In genomic region chr6:71466362-71466761, GRCh38 we compare ENCODE assay signal across 16 cellular contexts.
"Had no signal": no experiment of that assay in that cellular context is flagged by ENCODE, and none has a peak within 500 bp of the region (broad histone marks: within the 10 kb centered on the region; RNA-seq: fewer than 3 reads in every experiment).

No MANE protein-coding gene starts in this region.

- H3K27ac Mint-ChIP-seq: activated naive CD4-positive, alpha-beta T cell treated with anti-CD3 and anti-CD28 coated beads, Interleukin-2, amount 50 U/mL, for 72 hours; stimulated activated naive CD8-positive, alpha-beta T cell treated with anti-CD3 and anti-CD28 coated beads, Interleukin-15, Interleukin-2, amounts not matched to agents 100 ng/mL and 50 ng/mL, for 24 hours; T-helper 17 cell had no signal

- DNase-seq: activated CD4-positive, alpha-beta T cell treated with anti-CD3 and anti-CD28 coated beads, Interleukin-2, amount 50 U/mL, for 4 hours; activated gamma-delta T cell treated with Interleukin-2 at 50 U/mL for 16 hours; islet precursor cell; midbrain; psoas muscle; right cardiac atrium; T-helper 17 cell; uterus had no signal

- ATAC-seq: activated naive CD4-positive, alpha-beta T cell treated with anti-CD3 and anti-CD28 coated beads, Interleukin-2, amount 50 U/mL, for 72 hours; left lobe of liver; psoas muscle; right cardiac atrium; T-helper 17 cell had no signal

- H3K4me3 Mint-ChIP-seq: stimulated activated naive CD8-positive, alpha-beta T cell treated with anti-CD3 and anti-CD28 coated beads, Interleukin-15, Interleukin-2, amounts not matched to agents 100 ng/mL and 50 ng/mL, for 24 hours; T-helper 17 cell had no signal

- H3K9me3 Mint-ChIP-seq: stimulated activated naive CD8-positive, alpha-beta T cell treated with anti-CD3 and anti-CD28 coated beads, Interleukin-15, Interleukin-2, amounts not matched to agents 100 ng/mL and 50 ng/mL, for 24 hours had no signal

- H3K27ac ChIP-seq: esophagus muscularis mucosa, psoas muscle, skin epidermis, tibial nerve, uterus had no signal

- H3K27me3 ChIP-seq: esophagus muscularis mucosa, tibial nerve, uterus had no signal

- H3K4me3 ChIP-seq: esophagus muscularis mucosa, psoas muscle, skin epidermis, tibial nerve, uterus had no signal

- H3K36me3 ChIP-seq: esophagus muscularis mucosa, tibial nerve, uterus had no signal

- FAIRE-seq: colon, TTC549 had no signal

- H3K4me1 ChIP-seq: psoas muscle, uterus had no signal

- H3K27me3 Mint-ChIP-seq: stimulated activated naive CD8-positive, alpha-beta T cell treated with anti-CD3 and anti-CD28 coated beads, Interleukin-15, Interleukin-2, amounts not matched to agents 100 ng/mL and 50 ng/mL, for 24 hours; T-helper 17 cell had no signal

- H3K4me1 Mint-ChIP-seq: T-helper 17 cell had no signal

- H3K9me3 ChIP-seq: uterus had no signal
